Comparison of ENCODE assay signal across 1 cellular context in the genomic region with DNA sequence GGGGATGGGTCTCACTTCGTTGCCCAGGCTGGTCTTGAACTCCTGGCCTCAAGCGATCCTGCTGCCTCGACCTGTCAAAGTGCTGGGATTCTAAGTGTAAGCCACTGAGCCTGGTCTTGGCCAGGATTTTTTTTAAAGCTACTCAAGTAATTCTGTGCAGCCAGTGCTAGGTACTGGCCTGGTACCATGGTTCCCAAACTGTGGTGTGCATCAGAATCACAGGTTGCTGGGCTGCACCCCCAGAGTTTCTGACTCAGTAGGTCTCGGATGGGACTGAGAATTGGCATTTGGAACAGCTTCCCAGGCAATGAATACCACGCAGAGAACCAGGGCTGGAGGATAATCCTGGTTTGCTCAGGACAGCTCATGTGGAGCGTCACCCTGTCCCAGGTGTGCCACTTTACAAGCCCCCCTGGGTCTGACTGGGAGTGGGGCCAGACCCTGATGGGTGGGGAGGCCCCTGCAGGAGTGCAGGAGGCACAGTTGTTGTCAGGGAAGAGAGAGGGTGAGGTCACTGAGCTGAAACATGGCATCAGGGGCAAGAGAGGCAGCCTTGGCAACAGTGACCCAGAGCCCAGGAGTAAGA.
A peak's percentile ranks its signal among the peaks of the same experiment; 100 is the strongest.
TF ChIP-seq lines count a peak whose summit lies in the region.

No MANE protein-coding gene starts in this region.

TF ChIP-seq in H1, 55 proteins besides CTCF, POLR2A, EP300 and RAD21:
- TF ChIP-seq, protein P1, sequence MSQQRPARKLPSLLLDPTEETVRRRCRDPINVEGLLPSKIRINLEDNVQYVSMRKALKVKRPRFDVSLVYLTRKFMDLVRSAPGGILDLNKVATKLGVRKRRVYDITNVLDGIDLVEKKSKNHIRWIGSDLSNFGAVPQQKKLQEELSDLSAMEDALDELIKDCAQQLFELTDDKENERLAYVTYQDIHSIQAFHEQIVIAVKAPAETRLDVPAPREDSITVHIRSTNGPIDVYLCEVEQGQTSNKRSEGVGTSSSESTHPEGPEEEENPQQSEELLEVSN (IDR thresholded peaks at IDR 0.05): no peak
- TF ChIP-seq CBX5 (IDR thresholded peaks at IDR 0.05; ENCODE audit: low read depth, low read length) (no peak), RFX5 (IDR thresholded peaks at IDR 0.05; ENCODE audit: borderline replicate concordance, low read depth, low read length) (peak; percentile 51; the same call in 1 of the 2 replicates), EZH2 (IDR thresholded peaks at IDR 0.05; ENCODE audit: low read depth, low read length, severe bottlenecking) (no peak)
